Comparison of ENCODE assay signal across 8 cellular contexts in the genomic region with DNA sequence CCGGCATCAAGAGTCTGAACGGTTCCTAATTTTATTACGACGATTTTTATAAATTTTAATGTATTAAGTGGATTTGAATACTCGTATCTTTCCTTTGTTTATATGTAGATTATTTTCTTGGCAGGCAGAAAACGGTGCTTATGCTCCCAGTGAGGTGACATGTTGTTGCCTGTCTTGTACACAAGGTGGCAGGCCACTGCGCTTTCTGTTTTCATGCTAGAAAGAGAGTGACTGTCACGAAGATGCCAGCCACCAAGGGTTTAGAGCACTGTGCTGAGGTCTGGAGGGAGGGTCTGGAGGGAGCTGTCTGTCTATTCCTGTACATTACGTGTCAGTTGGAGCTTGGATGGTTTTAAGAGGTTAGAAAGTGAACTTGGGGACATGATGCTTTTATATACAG.
DNase-seq lines count a peak whose midpoint lies in the region; ATAC-seq and TF ChIP-seq lines count a peak whose summit lies in the region.

No MANE protein-coding gene starts in this region.

- H3K36me3 ChIP-seq in Panc1 (ENCODE audit: control insufficient read depth, insufficient read depth, low read length): no peaks in the 10 kb centered on the region

- intact Hi-C loops in Panc1 (cut with micrococcal nuclease; ENCODE audit: unreplicated experiment): no loop called here

- no peak overlapping the region for H3K27ac Mint-ChIP-seq in activated naive CD4-positive, alpha-beta T cell treated with anti-CD3 and anti-CD28 coated beads, Interleukin-2, amount 50 U/mL, for 72 hours

- no peaks in the 10 kb centered on the region for H3K9me3 Mint-ChIP-seq in activated naive CD4-positive, alpha-beta T cell treated with anti-CD3 and anti-CD28 coated beads, Interleukin-2, amount 50 U/mL, for 72 hours

- no TSS peak for BruUV-seq in Panc1 (replicated peaks; lab: Mats Ljungman, UMichigan)

- no peak overlapping the region for H3K27ac ChIP-seq in Panc1 (ENCODE audit: low read length)

- no peaks in the 10 kb centered on the region for H3K36me3 Mint-ChIP-seq in activated naive CD4-positive, alpha-beta T cell treated with anti-CD3 and anti-CD28 coated beads, Interleukin-2, amount 50 U/mL, for 72 hours

- in situ Hi-C loops in Panc1 (cut with HindIII; ENCODE audit: low pct_unique_long_range_greater_than_20kb, low sequenced_read_pairs): no loop called here

- CTCF ChIA-PET in Panc1 (lab: Charles Lee): no interaction called here

- ATAC-seq in GM18508 (IDR thresholded peaks at IDR 0.05; ENCODE audit: insufficient read depth, unreplicated experiment) (peak; percentile 61), HG03095 (IDR thresholded peaks at IDR 0.05; ENCODE audit: unreplicated experiment) (peak; percentile 94), Panc1 (peak; percentile 71; the same call in 1 of the 2 replicates)
- ATAC-seq in activated naive CD4-positive, alpha-beta T cell treated with anti-CD3 and anti-CD28 coated beads, Interleukin-2, amount 50 U/mL, for 72 hours: peak; percentile 39 to 70

- H3K4me1 ChIP-seq in Panc1 (ENCODE audit: control insufficient read depth, insufficient read depth, low read length): no peaks in the 10 kb centered on the region

- peak; percentile 74 for TF ChIP-seq CTCF in Panc1 (IDR thresholded peaks at IDR 0.05)

- DNase-seq in AG20443 (ENCODE audit: low spot score) (peak; percentile 39), Panc1 (ENCODE audit: low read depth, low spot score) (peak; percentile 18), inferior parietal cortex (ENCODE audit: extremely low spot score) (peak; percentile 60), kidney glomerular epithelial cell (lab: John Stamatoyannopoulos, UW) (no peak)
- peak in 1 of 2 donors; percentile 38 for DNase-seq in activated naive CD4-positive, alpha-beta T cell treated with anti-CD3 and anti-CD28 coated beads, Interleukin-2, amount 50 U/mL, for 72 hours (ENCODE audit: low spot score in 2 of 2)
- DNase-seq in stimulated activated CD4-positive, alpha-beta T cell treated with anti-CD3 and anti-CD28 coated beads, TNF-alpha, amount 100 ng/mL, for 48 hours (ENCODE audit: low read depth in 3 of 3): peak; percentile 3 to 25 (median 3)

- H3K27me3 ChIP-seq in Panc1 (ENCODE audit: control insufficient read depth, insufficient read depth, low read length): no peaks in the 10 kb centered on the region

- H3K4me3 ChIP-seq in Panc1 (ENCODE audit: low read depth in 2 of 2, low read length in 2 of 2): no peak overlapping the region

- POLR2A ChIA-PET in Panc1 (lab: Charles Lee): no interaction called here

- no peaks in the 10 kb centered on the region for H3K9me3 ChIP-seq in Panc1 (ENCODE audit: control insufficient read depth, insufficient read depth, low read depth, low read length)
